In genomic region chr20:42936482-42936881, GRCh38 we compare ENCODE assay signal across 21 cellular contexts.
DNase-seq lines count a peak whose midpoint lies in the region; ATAC-seq, FAIRE-seq and TF ChIP-seq lines count a peak whose summit lies in the region.
"Had no signal": no experiment of that assay in that cellular context is flagged by ENCODE, and none has a peak within 500 bp of the region (broad histone marks: within the 10 kb centered on the region; RNA-seq: fewer than 3 reads in every experiment).

No MANE protein-coding gene starts in this region.

- H3K36me3 ChIP-seq in breast epithelium (no peaks in the 10 kb centered on the region), Karpas-422 (ENCODE audit: insufficient read depth, low read length) (peaks cover 5% of the 10 kb centered on the region; the same call in 1 of the 2 replicates), H1 (ENCODE audit: control insufficient read depth in 2 of 4, insufficient read depth in 4 of 4, low read length in 3 of 4) (no peaks in the 10 kb centered on the region)
- H3K36me3 ChIP-seq: BLaER1, HAP-1 had no signal

- no peaks in the 10 kb centered on the region for H3K27me3 ChIP-seq in breast epithelium
- no peaks in the 10 kb centered on the region for H3K27me3 ChIP-seq in Karpas-422 (ENCODE audit: low read length)
- no peaks in the 10 kb centered on the region for H3K27me3 ChIP-seq in H1 (replicated peaks in 1 of 4; ENCODE audit: control insufficient read depth in 3 of 4, extremely low read depth in 1 of 4, insufficient read depth in 3 of 4, low read length in 3 of 4)
- H3K27me3 ChIP-seq: BLaER1 had no signal

- no peaks in the 10 kb centered on the region for H3K36me3 Mint-ChIP-seq in MCF 10A (ENCODE audit: insufficient read depth, unreplicated experiment)
- H3K36me3 Mint-ChIP-seq: CD4-positive, CD25-positive, alpha-beta regulatory T cell; CD8-positive, alpha-beta T cell had no signal

- H3K27ac ChIP-seq in breast epithelium (peak overlapping the region; percentile 33 to 84), Karpas-422 (ENCODE audit: low read length) (peak overlapping the region; percentile 31; the same call in 1 of the 2 replicates), H1 (ENCODE audit: low read depth, low read length) (no peak overlapping the region)
- H3K27ac ChIP-seq: 22Rv1, BLaER1, C4-2B, GM23248 had no signal

- CTCF ChIA-PET in MCF 10A (lab: Yijun Ruan, JAX) = interaction anchor here (0.8 kb wide), 1 partner anchor 23 kb away, joined by 3 read pairs; no protein-coding TSS in a partner anchor
- CTCF ChIA-PET in H1 (lab: Charles Lee; ENCODE audit: partially characterized antibody) = interaction anchor here (0.6 to 3.0 kb wide), 3 partner anchors 13 to 69 kb away, joined by 3 to 8 read pairs (median 5); no protein-coding TSS in a partner anchor

- H2BK20ac ChIP-seq in H1 (ENCODE audit: low read length) = no peak overlapping the region

- WGBS in H1 (ENCODE audit: extremely low coverage in 1 of 2, insufficient coverage in 1 of 2, insufficient read length in 1 of 2, insufficient replicate concordance in 2 of 2, low coverage in 1 of 2, low lambda C conversion rate in 2 of 2, missing lambda C conversion rate in 1 of 2), 2 experiments = 79% methylated on average over 3 of the region's 3 CpGs; no CpG with 5 or more reads in 1 of the 2 experiments

- no peak overlapping the region for H3K14ac ChIP-seq in H1 (ENCODE audit: insufficient read length)

- no peak overlapping the region for H2BK5ac ChIP-seq in H1 (ENCODE audit: low read depth, low read length)

- FAIRE-seq in H1 (lab: Jason Lieb, UNC) = no peak
- FAIRE-seq: A204.1, G401.6, GM19239 had no signal

- no peak overlapping the region for H4K5ac ChIP-seq in H1 (ENCODE audit: insufficient read length, low read depth, low read length)

- H3K4me2 ChIP-seq in Karpas-422 (ENCODE audit: low read depth, low read length, poor library complexity, severe bottlenecking) (no peak overlapping the region), H1 (ENCODE audit: insufficient read depth in 1 of 2, low read depth in 2 of 2, low read length in 2 of 2) (no peak overlapping the region)
- H3K4me2 ChIP-seq: BLaER1 had no signal

- no peak for TF ChIP-seq EP300 in H1 (IDR thresholded peaks at IDR 0.05; ENCODE audit: borderline replicate concordance in 1 of 2, low read depth in 2 of 2, low read length in 2 of 2)

- H3K4me3 ChIP-seq in breast epithelium = no peak overlapping the region
- no peak overlapping the region for H3K4me3 ChIP-seq in Karpas-422 (ENCODE audit: low read length)
- H3K4me3 ChIP-seq in H1 (ENCODE audit: extremely low read depth in 1 of 4, insufficient read depth in 2 of 4, low read depth in 3 of 4, low read length in 4 of 4) = no peak overlapping the region
- H3K4me3 ChIP-seq: BLaER1, GM23248, HAP-1 had no signal

- TF ChIP-seq POLR2A in breast epithelium (IDR thresholded peaks at IDR 0.05) = no peak
- TF ChIP-seq POLR2A in H1 (IDR thresholded peaks at IDR 0.05; ENCODE audit: control extremely low read depth in 1 of 2, low read depth in 2 of 2, low read length in 2 of 2) = no peak

- no peak overlapping the region for H3K4me3 Mint-ChIP-seq in MCF 10A (ENCODE audit: unreplicated experiment)
- H3K4me3 Mint-ChIP-seq: B cell; CD4-positive, CD25-positive, alpha-beta regulatory T cell; CD8-positive, alpha-beta T cell had no signal

- H2BK15ac ChIP-seq in H1 (ENCODE audit: low read length) = no peak overlapping the region

- peaks cover 60% of the 10 kb centered on the region for H3K9me3 Mint-ChIP-seq in MCF 10A (ENCODE audit: unreplicated experiment)

- H2AFZ ChIP-seq in Karpas-422 (ENCODE audit: low read length) (no peak overlapping the region), H1 (ENCODE audit: low read length) (no peak overlapping the region)
- H2AFZ ChIP-seq: GM23248 had no signal

- no peaks in the 10 kb centered on the region for H3K4me1 Mint-ChIP-seq in MCF 10A (ENCODE audit: insufficient read depth, unreplicated experiment)
- H3K4me1 Mint-ChIP-seq: B cell; CD4-positive, CD25-positive, alpha-beta regulatory T cell had no signal

- no peak overlapping the region for H2BK12ac ChIP-seq in H1 (ENCODE audit: low read depth, low read length)

- BruUV-seq in MCF 10A (replicated peaks; lab: Mats Ljungman, UMichigan) = no TSS peak

- H3K9me2 ChIP-seq in Karpas-422 (replicated peaks; ENCODE audit: insufficient read depth, low read length) = no peaks in the 10 kb centered on the region

- DNase-seq in breast epithelium (ENCODE audit: low spot score in 2 of 2) (no peak), MCF 10A (ENCODE audit: unreplicated experiment) (no peak), Karpas-422 (no peak), H1 (ENCODE audit: low read depth in 1 of 2, low spot score in 2 of 2) (no peak), NCI-H2196 treated with DMSO at 0.1 percent for 48 hours (lab: John Stamatoyannopoulos, UW; ENCODE audit: unreplicated experiment) (no peak), dermis blood vessel endothelial cell (no peak)
- DNase-seq: Caco-2; CD4-positive, CD25-positive, alpha-beta regulatory T cell; CD8-positive, alpha-beta T cell; DMS153; DND-41; GM23248 had no signal

- intact Hi-C loops in breast epithelium (cut with DNase I; ENCODE audit: low total_unique reads) = no loop called here
- intact Hi-C loops in MCF 10A (cut with micrococcal nuclease) = no loop called here

- H4K20me1 ChIP-seq in Karpas-422 (ENCODE audit: insufficient read depth, low read depth, low read length) (no peaks in the 10 kb centered on the region), H1 (replicated peaks in 1 of 2; ENCODE audit: control insufficient read depth in 1 of 2, insufficient read depth in 2 of 2, low read length in 2 of 2) (no peaks in the 10 kb centered on the region)
- H4K20me1 ChIP-seq: BLaER1 had no signal

- H4K8ac ChIP-seq in H1 (ENCODE audit: extremely low read depth, insufficient read depth, low read length) = no peak overlapping the region

- H3K4ac ChIP-seq in H1 (replicated peaks; ENCODE audit: insufficient read length, low read depth, low read length) = no peak overlapping the region

- H4K91ac ChIP-seq in H1 (replicated peaks; ENCODE audit: insufficient read length, low read length) = no peak overlapping the region

- H2BK120ac ChIP-seq in H1 (replicated peaks; ENCODE audit: low read depth, low read length) = no peak overlapping the region

- H3K4me1 ChIP-seq in breast epithelium = no peaks in the 10 kb centered on the region
- peaks cover 64% of the 10 kb centered on the region for H3K4me1 ChIP-seq in Karpas-422 (ENCODE audit: low read length)
- peaks cover 0 to 3% (median 0%) of the 10 kb centered on the region in 4 experiments; a peak in 2 of 7 replicates for H3K4me1 ChIP-seq in H1 (replicated peaks in 1 of 4; ENCODE audit: control insufficient read depth in 3 of 4, insufficient read depth in 4 of 4, low read length in 3 of 4)
- H3K4me1 ChIP-seq: BLaER1, Caco-2, HAP-1 had no signal

- H2AK5ac ChIP-seq in H1 (ENCODE audit: low read depth, low read length) = no peak overlapping the region

- H3K27me3 Mint-ChIP-seq in MCF 10A (ENCODE audit: insufficient read depth, unreplicated experiment) = no peaks in the 10 kb centered on the region
- H3K27me3 Mint-ChIP-seq: B cell; CD4-positive, CD25-positive, alpha-beta regulatory T cell had no signal

- no peak overlapping the region for H3K18ac ChIP-seq in H1 (ENCODE audit: extremely low read depth, low read length)

- POLR2A ChIA-PET in MCF 10A (lab: Yijun Ruan, JAX) (no interaction called here), H1 (lab: Charles Lee; ENCODE audit: partially characterized antibody) (interaction anchor here (1.9 kb wide), 1 partner anchor 10 kb away, joined by 4 read pairs; no protein-coding TSS in a partner anchor)

- no peak overlapping the region for H3K56ac ChIP-seq in H1 (replicated peaks; ENCODE audit: insufficient read length, low read depth, low read length)

- no peak overlapping the region for H3K27ac Mint-ChIP-seq in MCF 10A (ENCODE audit: low read depth, unreplicated experiment)
- H3K27ac Mint-ChIP-seq: B cell; CD4-positive, CD25-positive, alpha-beta regulatory T cell; CD8-positive, alpha-beta T cell had no signal

- no peak overlapping the region for H3K23ac ChIP-seq in H1 (ENCODE audit: insufficient read length)

- no peak for TF ChIP-seq CTCF in breast epithelium (IDR thresholded peaks at IDR 0.05)
- no peak for TF ChIP-seq CTCF in MCF 10A (IDR thresholded peaks at IDR 0.05; ENCODE audit: unreplicated experiment)
- TF ChIP-seq CTCF in H1 (IDR thresholded peaks at IDR 0.05; ENCODE audit: control extremely low read depth in 1 of 3, insufficient read depth in 1 of 3, low read depth in 1 of 3, low read length in 3 of 3) = no peak

- TF ChIP-seq RAD21 in H1 (IDR thresholded peaks at IDR 0.05 in 1 of 2, conservative IDR thresholded peaks at IDR 0.05 in 1 of 2; ENCODE audit: low read depth in 2 of 2, low read length in 2 of 2) = no peak

- ATAC-seq in HG02763 (IDR thresholded peaks at IDR 0.05; ENCODE audit: unreplicated experiment) = no peak
- ATAC-seq: CD8-positive, alpha-beta T cell had no signal

- no peaks in the 10 kb centered on the region for H3K23me2 ChIP-seq in H1 (ENCODE audit: low read depth, low read length)

- no peaks in the 10 kb centered on the region for H3K9me3 ChIP-seq in breast epithelium
- no peaks in the 10 kb centered on the region for H3K9me3 ChIP-seq in Karpas-422 (ENCODE audit: low read length)
- no peaks in the 10 kb centered on the region for H3K9me3 ChIP-seq in H1 (ENCODE audit: insufficient read depth in 2 of 2, low read depth in 1 of 2, low read length in 1 of 2)
- H3K9me3 ChIP-seq: BLaER1, Caco-2, HAP-1 had no signal

- H3K79me2 ChIP-seq in Karpas-422 (ENCODE audit: low read length) (peaks cover 41% of the 10 kb centered on the region), H1 (ENCODE audit: control insufficient read depth in 1 of 2, insufficient read depth in 2 of 2, low read length in 2 of 2) (no peaks in the 10 kb centered on the region)

- H3K79me1 ChIP-seq in H1 (ENCODE audit: low read depth, low read length) = no peaks in the 10 kb centered on the region

- H3K9ac ChIP-seq in Karpas-422 (ENCODE audit: low read length) = no peak overlapping the region
- H3K9ac ChIP-seq in H1 (replicated peaks in 1 of 4; ENCODE audit: extremely low read depth in 1 of 4, low read depth in 3 of 4, low read length in 3 of 4) = no peak overlapping the region
- H3K9ac ChIP-seq: BLaER1, GM23248 had no signal

TF ChIP-seq in H1, 55 proteins besides CTCF, POLR2A, EP300 and RAD21:
- TF ChIP-seq RBBP5 (IDR thresholded peaks at IDR 0.05; ENCODE audit: borderline replicate concordance, low read depth, low read length) = no peak
- TF ChIP-seq CEBPB (IDR thresholded peaks at IDR 0.05; ENCODE audit: low read depth, low read length) = peak; percentile 69; the same call in 1 of the 2 replicates
- TF ChIP-seq SUZ12 (IDR thresholded peaks at IDR 0.05; ENCODE audit: low read length) = no peak
- TF ChIP-seq E2F6 (IDR thresholded peaks at IDR 0.05) = no peak
